In genomic region chr10:116993610-116994009, GRCh38 we compare ENCODE assay signal across 17 cellular contexts.
"Had no signal": no experiment of that assay in that cellular context is flagged by ENCODE, and none has a peak within 500 bp of the region (broad histone marks: within the 10 kb centered on the region; RNA-seq: fewer than 3 reads in every experiment).

No MANE protein-coding gene starts in this region.

- DNase-seq: Karpas-422, KG1, MG63, NCI-H1092 treated with DMSO at 0.1 percent for 48 hours, NCI-H1436, NCI-H187, NCI-H2029, NCI-H2081 treated with DMSO at 0.1 percent for 48 hours, NCI-H2171, NCI-H226, NCI-H524 treated with DMSO at 0.1 percent for 48 hours, NCI-H69, NCI-H774, SHP77, SK-N-SH, SW 1271 had no signal

- H3K9ac ChIP-seq: SK-N-SH had no signal

- H3K36me3 ChIP-seq: MG63 had no signal

- H3K4me3 ChIP-seq: MG63 had no signal

- H3K9me3 ChIP-seq: MG63, SK-N-SH had no signal

- H3K4me2 ChIP-seq: SK-N-SH had no signal

- H3K27ac ChIP-seq: RWPE1 had no signal

- H3K27me3 ChIP-seq: MG63 had no signal
